37 cellular contexts compared by ENCODE assay signal in genomic region chrX:50115973-50116372, GRCh38.
"Had no signal": no experiment of that assay in that cellular context is flagged by ENCODE, and none has a peak within 500 bp of the region (broad histone marks: within the 10 kb centered on the region; RNA-seq: fewer than 3 reads in every experiment).

No MANE protein-coding gene starts in this region.

- H3K9me3 Mint-ChIP-seq: activated CD4-positive, alpha-beta memory T cell treated with anti-CD3 and anti-CD28 coated beads, Interleukin-2, amount 10 ng/mL, durations not matched to agents 7 days and 5 days; activated naive CD8-positive, alpha-beta T cell treated with anti-CD3 and anti-CD28 coated beads for 36 hours; activated T-cell treated with anti-CD3 and anti-CD28 coated beads, Interleukin-2, amount 50 U/mL, for 72 hours; central memory CD8-positive, alpha-beta T cell had no signal

- H3K27ac Mint-ChIP-seq: activated CD4-positive, alpha-beta memory T cell treated with anti-CD3 and anti-CD28 coated beads, Interleukin-2, amount 10 ng/mL, durations not matched to agents 7 days and 5 days; activated naive CD8-positive, alpha-beta T cell treated with anti-CD3 and anti-CD28 coated beads for 36 hours; activated T-cell treated with anti-CD3 and anti-CD28 coated beads, Interleukin-2, amount 50 U/mL, for 72 hours; activated T-helper 17 cell treated with anti-CD3 and anti-CD28 coated beads, Interleukin-2, amount 50 U/mL, for 72 hours had no signal

- H3K27ac ChIP-seq: brain microvascular endothelial cell, cardiac muscle cell, SJSA1, WERI-Rb-1 had no signal

- H3K27me3 Mint-ChIP-seq: activated naive CD8-positive, alpha-beta T cell treated with anti-CD3 and anti-CD28 coated beads for 36 hours; central memory CD8-positive, alpha-beta T cell had no signal

- H3K4me3 Mint-ChIP-seq: activated CD4-positive, alpha-beta memory T cell treated with anti-CD3 and anti-CD28 coated beads, Interleukin-2, amount 10 ng/mL, durations not matched to agents 7 days and 5 days; activated naive CD8-positive, alpha-beta T cell treated with anti-CD3 and anti-CD28 coated beads for 36 hours; activated T-cell treated with anti-CD3 and anti-CD28 coated beads, Interleukin-2, amount 50 U/mL, for 72 hours; activated T-helper 17 cell treated with anti-CD3 and anti-CD28 coated beads, Interleukin-2, amount 50 U/mL, for 72 hours; central memory CD8-positive, alpha-beta T cell had no signal

- H3K36me3 Mint-ChIP-seq: activated naive CD8-positive, alpha-beta T cell treated with anti-CD3 and anti-CD28 coated beads for 36 hours had no signal

- DNase-seq: activated CD4-positive, alpha-beta memory T cell treated with anti-CD3 and anti-CD28 coated beads, Interleukin-2, amount 10 ng/mL, durations not matched to agents 7 days and 5 days; activated CD4-positive, alpha-beta T cell treated with anti-CD3 and anti-CD28 coated beads for 1 hour; activated CD4-positive, alpha-beta T cell treated with anti-CD3 and anti-CD28 coated beads for 48 hours; activated CD4-positive, CD25-positive, alpha-beta regulatory T cell; activated effector memory CD4-positive, alpha-beta T cell treated with anti-CD3 and anti-CD28 coated beads, Interleukin-2, amount 50 U/mL, for 16 hours; activated naive CD4-positive, alpha-beta T cell; activated naive CD4-positive, alpha-beta T cell treated with anti-CD3 and anti-CD28 coated beads, Interleukin-2, amount 50 U/mL, for 16 hours; activated naive CD8-positive, alpha-beta T cell treated with anti-CD3 and anti-CD28 coated beads for 36 hours; activated T-cell treated with anti-CD3 and anti-CD28 coated beads, Interleukin-2, amount 50 U/mL, for 1 hour; activated T-cell treated with anti-CD3 and anti-CD28 coated beads, Interleukin-2, amount 50 U/mL, for 72 hours; amniotic stem cell; aorta; brain microvascular endothelial cell; KBM-7; MG63; NCI-H1105; NCI-H1436; NCI-H1694; NCI-H1930; NCI-H2081 treated with DMSO at 0.1 percent for 48 hours; NCI-H345; NCI-H524 treated with DMSO at 0.1 percent for 48 hours; NCI-H748 treated with DMSO at 0.1 percent for 48 hours; NK-92 treated with Interleukin-12 subunit alpha and Interleukin-12 subunit beta, amount 100 ng/mL, for 24 hours; RPMI8226; SHP77 treated with DMSO at 0.1 percent for 48 hours; SK-N-SH; SW 1271; T-helper 1 cell; T-helper 2 cell; T1000; WERI-Rb-1 had no signal

- H3K9me3 ChIP-seq: MG63, SJSA1, SK-N-SH had no signal

- H3K36me3 ChIP-seq: brain microvascular endothelial cell, cardiac muscle cell, MG63, SJSA1, WERI-Rb-1 had no signal

- H3K27me3 ChIP-seq: brain microvascular endothelial cell, cardiac muscle cell, MG63, SJSA1 had no signal

- H3K4me3 ChIP-seq: cardiac muscle cell, MG63, SJSA1 had no signal

- H3K4me1 Mint-ChIP-seq: activated CD4-positive, alpha-beta memory T cell treated with anti-CD3 and anti-CD28 coated beads, Interleukin-2, amount 10 ng/mL, durations not matched to agents 7 days and 5 days; activated naive CD8-positive, alpha-beta T cell treated with anti-CD3 and anti-CD28 coated beads for 36 hours; activated T-helper 17 cell treated with anti-CD3 and anti-CD28 coated beads, Interleukin-2, amount 50 U/mL, for 72 hours; central memory CD8-positive, alpha-beta T cell had no signal

- H3K4me1 ChIP-seq: SJSA1 had no signal

- H3K9ac ChIP-seq: SK-N-SH had no signal

- ATAC-seq: activated T-cell treated with anti-CD3 and anti-CD28 coated beads, Interleukin-2, amount 50 U/mL, for 72 hours; activated T-helper 17 cell treated with anti-CD3 and anti-CD28 coated beads, Interleukin-2, amount 50 U/mL, for 72 hours; Panc1 had no signal

- H3K4me2 ChIP-seq: SK-N-SH had no signal
